ENCODE assay signal across 8 cellular contexts in genomic region chr6:149233056-149233715, GRCh38.
DNase-seq lines count a peak whose midpoint lies in the region; ATAC-seq and TF ChIP-seq lines count a peak whose summit lies in the region.

No MANE protein-coding gene starts in this region.

- WGBS in endodermal cell (ENCODE audit: insufficient coverage in 1 of 2, insufficient read length in 1 of 2), 2 experiments: 73 to 88% methylated on average over 6 to 7 of the region's 7 CpGs

- H3K9me3 ChIP-seq in endodermal cell (ENCODE audit: control insufficient read depth, low read length): no peaks in the 10 kb centered on the region

- H3K4me3 ChIP-seq in endodermal cell (ENCODE audit: low read length): no peak overlapping the region

- DNase-seq in activated gamma-delta T cell treated with Interleukin-2 at 50 U/mL for 16 hours (peak; percentile 26), activated gamma-delta T cell (lab: John Stamatoyannopoulos, UW) (no peak), endodermal cell (peak; percentile 69), SK-N-DZ (ENCODE audit: low spot score) (no peak)
- DNase-seq in activated CD4-positive, alpha-beta T cell treated with anti-CD3 and anti-CD28 coated beads, Interleukin-2, amount 50 U/mL, for 1 hour: peak; percentile 37
- peak; percentile 6 to 12 for DNase-seq in stimulated activated CD4-positive, alpha-beta T cell treated with anti-CD3 and anti-CD28 coated beads, Interleukin-1b, Interleukin-23, amount 100 ng/mL, for 1 hour (ENCODE audit: low read depth in 2 of 2)

- no peak for TF ChIP-seq CTCF in endodermal cell (conservative IDR thresholded peaks at IDR 0.05)

- H3K4me1 ChIP-seq in endodermal cell (ENCODE audit: control insufficient read depth, insufficient read depth, low read length): peaks cover 19% of the 10 kb centered on the region

- no peak overlapping the region for H3K4me3 Mint-ChIP-seq in endodermal cell

- peak overlapping the region; percentile 23 for H3K9ac ChIP-seq in endodermal cell (ENCODE audit: extremely low read depth, low read length, poor library complexity, severe bottlenecking)

- H3K27me3 Mint-ChIP-seq in endodermal cell (ENCODE audit: insufficient read depth): peaks cover 11% of the 10 kb centered on the region

- H3K36me3 ChIP-seq in endodermal cell (ENCODE audit: control insufficient read depth, insufficient read depth, low read length): no peaks in the 10 kb centered on the region

- H3K36me3 Mint-ChIP-seq in endodermal cell (ENCODE audit: low read depth): no peaks in the 10 kb centered on the region

- peaks cover 38% of the 10 kb centered on the region for H3K4me1 Mint-ChIP-seq in endodermal cell

- ATAC-seq in GM21786 (IDR thresholded peaks at IDR 0.05; ENCODE audit: unreplicated experiment) (no peak), GM18858 (IDR thresholded peaks at IDR 0.05; ENCODE audit: unreplicated experiment) (no peak)

- H3K27me3 ChIP-seq in endodermal cell (ENCODE audit: control insufficient read depth, insufficient read depth, low read length, poor library complexity, severe bottlenecking): no peaks in the 10 kb centered on the region

- H3K9me3 Mint-ChIP-seq in endodermal cell: no peaks in the 10 kb centered on the region

- peak overlapping the region; percentile 57 for H3K27ac Mint-ChIP-seq in endodermal cell

- H3K27ac ChIP-seq in endodermal cell (ENCODE audit: low read depth, low read length): peak overlapping the region; percentile 4

Comparison
In these comparisons a context has a peak if more than half of its experiments do, and no peak if none do; other contexts are left out.
1. DNase-seq: peak in activated gamma-delta T cell treated with Interleukin-2 at 50 U/mL for 16 hours (single experiment), activated CD4-positive, alpha-beta T cell treated with anti-CD3 and anti-CD28 coated beads, Interleukin-2, amount 50 U/mL, for 1 hour (single experiment), endodermal cell (single experiment) and stimulated activated CD4-positive, alpha-beta T cell treated with anti-CD3 and anti-CD28 coated beads, Interleukin-1b, Interleukin-23, amount 100 ng/mL, for 1 hour (2 of 2); none in activated gamma-delta T cell (single experiment) and SK-N-DZ (single experiment).